Comparison of ENCODE assay signal across 9 cellular contexts in genomic region chr13:90857921-90858320, GRCh38.
"Had no signal": no experiment of that assay in that cellular context is flagged by ENCODE, and none has a peak within 500 bp of the region (broad histone marks: within the 10 kb centered on the region; RNA-seq: fewer than 3 reads in every experiment).

No MANE protein-coding gene starts in this region.

- H3K27ac ChIP-seq: GM23248, HL-60 had no signal

- ATAC-seq: HCT116, HepG2 had no signal

- H3K4me3 ChIP-seq: GM23248, HAP-1 had no signal

- DNase-seq: GM23248, GOT3, H7, HFFc6, KG1 had no signal

- H3K36me3 ChIP-seq: HAP-1 had no signal

- H2AFZ ChIP-seq: GM23248 had no signal

- H3K4me1 ChIP-seq: HAP-1 had no signal

- H3K9me3 ChIP-seq: HAP-1 had no signal

- H3K9ac ChIP-seq: GM23248 had no signal

- FAIRE-seq: HepG2 had no signal
